ENCODE assay signal across 8 cellular contexts in genomic region chr1:16513412-16514106, GRCh38. TPM values are rescaled to one million over a fixed set of nuclear protein-coding genes. Genes with fewer than 3 reads are reported as not detected.
DNase-seq lines count a peak whose midpoint lies in the region; ATAC-seq, FAIRE-seq and TF ChIP-seq lines count a peak whose summit lies in the region.
"Not testable (repeated sequence)": the region's sequence is repeated elsewhere in the genome, so short reads cannot be mapped to it uniquely, and the experiment has no call there.

No MANE protein-coding gene starts in this region.

- not testable (repeated sequence) for H3K79me2 ChIP-seq in HepG2 (ENCODE audit: insufficient read depth, low read length)

- not testable (repeated sequence) for H3K4me3 Mint-ChIP-seq in Caco-2 (ENCODE audit: unreplicated experiment); activated CD4-positive, alpha-beta T cell treated with anti-CD3 and anti-CD28 coated beads for 36 hours

- H3K27ac ChIP-seq in HepG2 (ENCODE audit: extremely low read length, insufficient read depth, low read length): peak overlapping the region; percentile 59

- not testable (repeated sequence) for H3K9me3 ChIP-seq in Caco-2; HepG2 (ENCODE audit: low read length)

- CTCF ChIA-PET in Caco-2 (lab: Charles Lee); activated CD4-positive, alpha-beta T cell treated with anti-CD3 and anti-CD28 coated beads for 36 hours (lab: Charles Lee); HepG2 (lab: Yijun Ruan, JAX; ENCODE audit: low intra/inter-chr PET ratio, low total read pairs): not testable (repeated sequence)

- H3K4me1 ChIP-seq in Caco-2; HepG2 (ENCODE audit: insufficient read depth, low read length): not testable (repeated sequence)

- in situ Hi-C loops in HepG2 (cut with HindIII; ENCODE audit: extremely low pct_ligation_motif_present, low pct_unique_long_range_greater_than_20kb): not testable (repeated sequence)

- under 1% methylated on average over 26 of the region's 26 CpGs for WGBS in HepG2 (ENCODE audit: low lambda C conversion rate)

- not testable (repeated sequence) for H3K27me3 Mint-ChIP-seq in Caco-2 (ENCODE audit: insufficient read depth, unreplicated experiment); activated CD4-positive, alpha-beta T cell treated with anti-CD3 and anti-CD28 coated beads for 36 hours

- ATAC-seq in GM19467 (IDR thresholded peaks at IDR 0.05; ENCODE audit: unreplicated experiment) (peak; percentile 87), HG03565 (IDR thresholded peaks at IDR 0.05; ENCODE audit: unreplicated experiment) (peak; percentile 83), HepG2 (peak; percentile 99)
- ATAC-seq in activated CD4-positive, alpha-beta T cell treated with anti-CD3 and anti-CD28 coated beads for 36 hours: peak; percentile 100

- TF ChIP-seq EP300 in HepG2 (IDR thresholded peaks at IDR 0.05; ENCODE audit: low read depth in 2 of 2, low read length in 2 of 2): peak in 1 of 2 experiments; percentile 24; a peak in 1 of 4 replicates
- TF ChIP-seq EP300 in HepG2 (CRISPR knock-in tag; IDR thresholded peaks at IDR 0.05; ENCODE audit: borderline replicate concordance): 0 out of 2 replicates have a peak, but pooled peaks have one; percentile 19

- not testable (repeated sequence) for TF ChIP-seq CTCF in Caco-2 (IDR thresholded peaks at IDR 0.05; ENCODE audit: insufficient read depth in 1 of 2, low read depth in 1 of 2, low read length in 1 of 2, severe bottlenecking in 1 of 2, unreplicated experiment in 1 of 2); HepG2 (CRISPR knock-in tag; IDR thresholded peaks at IDR 0.05)

- intact Hi-C loops in Caco-2 (cut with micrococcal nuclease; ENCODE audit: unreplicated experiment); HepG2 (cut with micrococcal nuclease; ENCODE audit: unreplicated experiment): not testable (repeated sequence)
- intact Hi-C loops in activated CD4-positive, alpha-beta T cell treated with anti-CD3 and anti-CD28 coated beads for 36 hours (cut with DNase I, micrococcal nuclease): loop anchor here in 1 of 2 experiments (1.0 to 2.0 kb wide), 3 partner anchors 14 to 391 kb away; no protein-coding TSS in a partner anchor

- FAIRE-seq in HepG2 (lab: Jason Lieb, UNC): not testable (repeated sequence)

- H2AFZ ChIP-seq in HepG2 (ENCODE audit: low read length): not testable (repeated sequence)

- H3K4me3 ChIP-seq in Caco-2 (ENCODE audit: low read depth, low read length) (peak overlapping the region; percentile 10; the same call in 1 of the 2 replicates), HepG2 (replicated peaks in 1 of 3; ENCODE audit: insufficient read depth in 1 of 3, low read depth in 2 of 3, low read length in 3 of 3) (peak overlapping the region; percentile 3 to 60 (median 42); a peak in 4 of 6 replicates)

- not testable (repeated sequence) for H4K20me1 ChIP-seq in HepG2 (ENCODE audit: insufficient read depth, low read length)

- not testable (repeated sequence) for H3K27ac Mint-ChIP-seq in Caco-2 (ENCODE audit: unreplicated experiment); activated CD4-positive, alpha-beta T cell treated with anti-CD3 and anti-CD28 coated beads for 36 hours

- peak; percentile 66 to 74 for DNase-seq in Caco-2
- peak; percentile 64 for DNase-seq in NCI-H524 treated with DMSO at 0.1 percent for 48 hours (lab: John Stamatoyannopoulos, UW)
- peak; percentile 53 for DNase-seq in activated CD4-positive, alpha-beta T cell treated with anti-CD3 and anti-CD28 coated beads for 36 hours
- DNase-seq in dedifferentiated amniotic fluid mesenchymal stem cell (ENCODE audit: extremely low spot score): peak; percentile 96
- peak; percentile 96 for DNase-seq in HepG2 (ENCODE audit: low spot score)
- peak; percentile 51 to 58 for DNase-seq in stimulated activated CD4-positive, alpha-beta T cell treated with anti-CD3 and anti-CD28 coated beads, Interleukin-4, amount 100 ng/mL, for 48 hours (ENCODE audit: low read depth in 2 of 2)

- H3K36me3 Mint-ChIP-seq in Caco-2 (ENCODE audit: insufficient read depth, unreplicated experiment); activated CD4-positive, alpha-beta T cell treated with anti-CD3 and anti-CD28 coated beads for 36 hours (ENCODE audit: low read depth): not testable (repeated sequence)

- H3K4me1 Mint-ChIP-seq in Caco-2 (ENCODE audit: low read depth, unreplicated experiment); activated CD4-positive, alpha-beta T cell treated with anti-CD3 and anti-CD28 coated beads for 36 hours: not testable (repeated sequence)

- peak; percentile 85 to 97 for TF ChIP-seq POLR2A in HepG2 (IDR thresholded peaks at IDR 0.05; ENCODE audit: insufficient read depth in 1 of 2, low read depth in 2 of 2, low read length in 2 of 2)

- H3K27me3 ChIP-seq in Caco-2 (replicated peaks; ENCODE audit: control insufficient read depth, insufficient read depth, low read length); HepG2 (ENCODE audit: control insufficient read depth in 1 of 2, insufficient read depth in 2 of 2, low read length in 2 of 2): not testable (repeated sequence)

- TSS peak; percentile 99 for BruUV-seq in Caco-2 (replicated peaks; lab: Mats Ljungman, UMichigan)
- TSS peak; percentile 99 for BruUV-seq in HepG2 (replicated peaks; lab: Mats Ljungman, UMichigan)

- POLR2A ChIA-PET in Caco-2 (lab: Charles Lee): not testable (repeated sequence)
- POLR2A ChIA-PET in activated CD4-positive, alpha-beta T cell treated with anti-CD3 and anti-CD28 coated beads for 36 hours (lab: Charles Lee): interaction anchor here (0.6 to 1.6 kb wide), 14 partner anchors 9 to 990 kb away, joined by 3 to 19 read pairs (median 4); partner anchors contain the start of genes NECAP2 and RNU1-2
- POLR2A ChIA-PET in HepG2 (lab: Yijun Ruan, JAX): interaction anchor here (0.6 to 1.7 kb wide), 19 partner anchors 8 to 392 kb away, joined by 3 to 12 read pairs (median 4); partner anchors contain the start of genes NBPF1, NECAP2 and RNU1-2

- 0 out of 2 replicates have a peak, but pooled peaks have one; percentile 18 for TF ChIP-seq RAD21 in HepG2 (CRISPR knock-in tag; IDR thresholded peaks at IDR 0.05)

- H3K9ac ChIP-seq in HepG2 (ENCODE audit: insufficient read depth, low read depth, low read length): peak overlapping the region; percentile 60; the same call in 1 of the 2 replicates

- not testable (repeated sequence) for H3K9me3 Mint-ChIP-seq in Caco-2 (ENCODE audit: unreplicated experiment); activated CD4-positive, alpha-beta T cell treated with anti-CD3 and anti-CD28 coated beads for 36 hours (ENCODE audit: low read depth)

- H3K4me2 ChIP-seq in HepG2 (ENCODE audit: low read depth, low read length): peak overlapping the region; percentile 72

- not testable (repeated sequence) for H3K36me3 ChIP-seq in Caco-2 (ENCODE audit: control insufficient read depth, insufficient read depth, low read length); HepG2 (replicated peaks in 1 of 2; ENCODE audit: control insufficient read depth in 1 of 2, insufficient read depth in 2 of 2, low read length in 2 of 2)

TF ChIP-seq in HepG2, 621 proteins besides CTCF, POLR2A, EP300 and RAD21 (continues in another document):
- TF ChIP-seq GABPA (IDR thresholded peaks at IDR 0.05; ENCODE audit: low read depth, low read length): not testable (repeated sequence)
- peak; percentile 45 for TF ChIP-seq GABPA (CRISPR knock-in tag; IDR thresholded peaks at IDR 0.05; ENCODE audit: low read depth)
- TF ChIP-seq GMEB1 (CRISPR knock-in tag; IDR thresholded peaks at IDR 0.05; ENCODE audit: borderline replicate concordance): peak; percentile 40; the same call in 1 of the 2 replicates

RNA-seq across cellular contexts. Expression of gene RNU1-1, which starts 0.5 kb away (rescaled TPM):
- total RNA-seq in Caco-2 (2022) (1,622 and 1,638 TPM in 2 replicates), HepG2 (2016; rRNA removed; fragmentation: Illumina TruSeq; extraction: Trizol) (859 and 11,018 TPM in 2 replicates)
- total RNA-seq in activated CD4-positive, alpha-beta T cell treated with anti-CD3 and anti-CD28 coated beads for 36 hours: 1,000 to 10,000 TPM; 1,573 to 2,291 TPM
- 16,281 and 17,236 TPM in 2 replicates for total RNA-seq in HepG2 (2016; cell fraction: cytosol; rRNA removed; fragmentation: Illumina TruSeq; extraction: Trizol; ENCODE audit: low read depth)
- 1,309 and 10,613 TPM in 2 replicates for total RNA-seq in HepG2 (2016; cell fraction: insoluble cytoplasmic fraction; rRNA removed; fragmentation: Illumina TruSeq; extraction: Trizol)
- total RNA-seq in HepG2 (2016; cell fraction: membrane; rRNA removed; fragmentation: Illumina TruSeq; extraction: Trizol): 2,848 and 3,475 TPM in 2 replicates
- 52,466 and 64,417 TPM in 2 replicates for total RNA-seq in HepG2 (2016; cell fraction: nucleus; rRNA removed; fragmentation: Illumina TruSeq; extraction: Trizol)
- under 0.01 TPM in 2 replicates for polyA plus RNA-seq in HepG2 (2011; rRNA removed)
- under 0.01 TPM in 2 replicates for polyA plus RNA-seq in HepG2 (2011; cell fraction: cytosol; rRNA removed)
- under 0.01 TPM in 2 replicates for polyA plus RNA-seq in HepG2 (2011; cell fraction: nucleus; rRNA removed)
- polyA plus RNA-seq in HepG2 (2012): 59.2 and 78.2 TPM in 2 replicates
- 27.3 and 44.4 TPM in 2 replicates for polyA plus RNA-seq in HepG2 (2016; cell fraction: cytosol; fragmentation: Illumina TruSeq; extraction: Trizol; ENCODE audit: low read depth)
- polyA plus RNA-seq in HepG2 (2016; cell fraction: insoluble cytoplasmic fraction; fragmentation: Illumina TruSeq; extraction: Trizol; ENCODE audit: low read depth): not detected in 2 replicates
- not detected in 2 replicates for polyA plus RNA-seq in HepG2 (2016; cell fraction: membrane; fragmentation: Illumina TruSeq; extraction: Trizol; ENCODE audit: low read depth)
- 32.8 TPM in 1 of 2 replicates, not detected in the other for polyA plus RNA-seq in HepG2 (2016; cell fraction: nucleus; fragmentation: Illumina TruSeq; extraction: Trizol; ENCODE audit: insufficient read depth, low read depth)
- 12,820 and 15,604 TPM in 2 replicates for polyA minus RNA-seq in HepG2 (2011; rRNA and poly(A)+ RNA removed; ENCODE audit: low replicate concordance)
- polyA minus RNA-seq in HepG2 (2011; cell fraction: cytosol; rRNA and poly(A)+ RNA removed): 90,102 and 105,040 TPM in 2 replicates
- 42,574 and 58,030 TPM in 2 replicates for polyA minus RNA-seq in HepG2 (2011; cell fraction: nucleus; rRNA and poly(A)+ RNA removed)

Comparison
In these comparisons a context has a peak if more than half of its experiments do, and no peak if none do; other contexts are left out.
1. Peak in every context shown above with its lines: DNase-seq, ATAC-seq, H3K4me3 ChIP-seq and H3K27ac ChIP-seq.